ENCODE assay signal across 8 cellular contexts in the genomic region with DNA sequence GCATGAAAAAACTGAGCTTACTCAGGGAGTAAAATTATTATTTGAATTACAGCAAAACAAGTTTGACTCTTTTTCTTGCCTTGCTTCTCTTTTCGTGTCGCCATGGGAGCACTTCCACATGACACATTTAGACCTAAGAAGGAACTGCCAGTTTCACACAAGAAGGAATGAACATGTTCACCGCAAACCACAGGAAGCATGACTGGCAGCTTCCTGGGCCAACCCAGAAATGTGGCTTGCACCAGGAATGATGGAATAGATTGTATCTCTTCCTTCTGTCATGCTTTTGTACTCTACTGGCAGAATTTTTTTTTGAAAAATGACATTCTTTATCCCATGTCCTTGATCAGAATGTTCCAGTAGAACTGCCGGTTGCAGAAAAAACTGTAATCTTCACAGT. TPM values are rescaled to one million over a fixed set of nuclear protein-coding genes. Genes with fewer than 3 reads are reported as not detected.
DNase-seq lines count a peak whose midpoint lies in the region; ATAC-seq lines count a peak whose summit lies in the region.

No MANE protein-coding gene starts in this region.

- H3K27me3 ChIP-seq in CD4-positive, alpha-beta memory T cell (ENCODE audit: insufficient read depth, low read length) = no peaks in the 10 kb centered on the region

- peaks cover 15% of the 10 kb centered on the region for H3K4me1 ChIP-seq in CD4-positive, alpha-beta memory T cell (ENCODE audit: insufficient read depth, low read length)

- POLR2A ChIA-PET in CD4-positive, alpha-beta memory T cell (lab: Charles Lee; ENCODE audit: partially characterized antibody) = no interaction called here

- intact Hi-C loops in CD4-positive, alpha-beta memory T cell (cut with micrococcal nuclease) = no loop called here
- intact Hi-C loops in head of caudate nucleus (cut with DNase I) = no loop called here

- peak overlapping the region in 5 of 7 donors; percentile 31 to 76 (median 45) for H3K27ac Mint-ChIP-seq in CD4-positive, alpha-beta memory T cell

- DNase-seq in CD4-positive, alpha-beta memory T cell = peak; percentile 42 to 78 (median 60)
- DNase-seq in NCI-H226 (peak; percentile 73), activated T-helper 1 cell treated with Interleukin-2 at 50 U/mL for 16 hours (ENCODE audit: low read depth) (peak; percentile 4), head of caudate nucleus (peak in 33 of 42 donors; percentile 14 to 70 (median 45)), NCI-H524 (lab: John Stamatoyannopoulos, UW) (no peak)
- DNase-seq in stimulated activated CD4-positive, alpha-beta T cell treated with anti-CD3 and anti-CD28 coated beads, Interleukin-12 subunit alpha, Interleukin-12 subunit beta, amount 100 ng/mL, for 24 hours (ENCODE audit: low read depth in 2 of 2) = peak; percentile 12 to 35

- H3K9me3 ChIP-seq in CD4-positive, alpha-beta memory T cell (ENCODE audit: control insufficient read depth in 1 of 2, low read length in 2 of 2) = no peaks in the 10 kb centered on the region

- no peak overlapping the region for H3K27ac ChIP-seq in CD4-positive, alpha-beta memory T cell (ENCODE audit: low read depth, low read length)

- no peak for ATAC-seq in GM21528 (IDR thresholded peaks at IDR 0.05; ENCODE audit: low FRiP score, unreplicated experiment)
- no peak for ATAC-seq in GM19397 (IDR thresholded peaks at IDR 0.05; ENCODE audit: unreplicated experiment)

- peak overlapping the region in 6 of 8 donors; percentile 2 to 80 (median 53) for H3K4me3 Mint-ChIP-seq in CD4-positive, alpha-beta memory T cell

- no peaks in the 10 kb centered on the region for H3K36me3 Mint-ChIP-seq in CD4-positive, alpha-beta memory T cell

- H3K4me1 Mint-ChIP-seq in CD4-positive, alpha-beta memory T cell = peaks cover 12 to 21% (median 14%) of the 10 kb centered on the region in 4 donors

- H3K4me3 ChIP-seq in CD4-positive, alpha-beta memory T cell (ENCODE audit: low read length in 2 of 2) = no peak overlapping the region

- CTCF ChIA-PET in CD4-positive, alpha-beta memory T cell (lab: Charles Lee; ENCODE audit: partially characterized antibody) = no interaction called here

- H3K36me3 ChIP-seq in CD4-positive, alpha-beta memory T cell (ENCODE audit: insufficient read depth, low read length) = no peaks in the 10 kb centered on the region

- H3K27me3 Mint-ChIP-seq in CD4-positive, alpha-beta memory T cell = no peaks in the 10 kb centered on the region

- H3K9me3 Mint-ChIP-seq in CD4-positive, alpha-beta memory T cell = peaks cover 0 to 1% (median 0%) of the 10 kb centered on the region in 8 donors

RNA-seq across cellular contexts. Expression of gene MAN2A1, which starts 32.9 kb away (rescaled TPM):
- total RNA-seq in CD4-positive, alpha-beta memory T cell = 10 to 100 TPM; 79.8 to 81.0 TPM
- 10 to 100 TPM; 21.0 to 24.0 TPM for polyA plus RNA-seq in CD4-positive, alpha-beta memory T cell

Comparison
In these comparisons a context has a peak if more than half of its experiments do, and no peak if none do; other contexts are left out.
1. DNase-seq: peak in CD4-positive, alpha-beta memory T cell (5 of 5), NCI-H226 (single experiment), activated T-helper 1 cell treated with Interleukin-2 at 50 U/mL for 16 hours (single experiment), head of caudate nucleus (33 of 42) and stimulated activated CD4-positive, alpha-beta T cell treated with anti-CD3 and anti-CD28 coated beads, Interleukin-12 subunit alpha, Interleukin-12 subunit beta, amount 100 ng/mL, for 24 hours (2 of 2); none in NCI-H524 (0 of 2).